Comparison of ENCODE assay signal across 18 cellular contexts in the genomic region with DNA sequence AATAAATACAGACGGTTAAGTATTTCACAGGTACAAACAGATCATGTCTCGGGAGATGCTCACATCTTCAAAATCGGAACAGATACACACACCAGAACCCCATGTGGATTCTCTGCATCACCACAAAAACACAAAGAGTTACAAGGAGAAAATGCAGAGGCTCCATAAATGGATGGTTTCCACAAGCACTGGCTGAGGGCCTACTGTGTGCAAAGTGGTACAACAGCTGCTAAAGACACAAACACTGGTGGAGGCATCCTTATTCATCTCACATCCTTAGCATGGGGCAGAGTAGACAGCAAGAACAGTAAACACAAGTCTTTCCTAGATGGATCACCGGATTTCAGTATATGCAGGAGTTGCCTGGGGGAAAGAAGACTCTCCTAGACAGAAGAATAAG.
DNase-seq lines count a peak whose midpoint lies in the region; TF ChIP-seq lines count a peak whose summit lies in the region.
"Had no signal": no experiment of that assay in that cellular context is flagged by ENCODE, and none has a peak within 500 bp of the region (broad histone marks: within the 10 kb centered on the region; RNA-seq: fewer than 3 reads in every experiment).

No MANE protein-coding gene starts in this region.

- H4K20me1 ChIP-seq in BLaER1 (peaks cover 39% of the 10 kb centered on the region), neural progenitor cell (ENCODE audit: low read depth) (no peaks in the 10 kb centered on the region)

- H3K27me3 ChIP-seq in BLaER1 (no peaks in the 10 kb centered on the region), HUES48 (ENCODE audit: control insufficient read depth, insufficient read depth, low read length) (no peaks in the 10 kb centered on the region), neural progenitor cell (no peaks in the 10 kb centered on the region)
- H3K27me3 ChIP-seq in CD8-positive, alpha-beta memory T cell (ENCODE audit: insufficient read depth, low read length, poor library complexity, severe bottlenecking) = no peaks in the 10 kb centered on the region

- no peaks in the 10 kb centered on the region for H3K79me2 ChIP-seq in neural progenitor cell (ENCODE audit: low read depth)

- peak overlapping the region; percentile 42; the same call in 1 of the 2 replicates for H3K4me2 ChIP-seq in BLaER1
- H3K4me2 ChIP-seq in neural progenitor cell = no peak overlapping the region

- H3K27ac ChIP-seq in BLaER1 = no peak overlapping the region
- peak overlapping the region; percentile 58 for H3K27ac ChIP-seq in HUES48 (ENCODE audit: low read depth, low read length)
- H3K27ac ChIP-seq in neural progenitor cell = no peak overlapping the region
- H3K27ac ChIP-seq in CD8-positive, alpha-beta memory T cell (ENCODE audit: low read depth, low read length) = no peak overlapping the region
- H3K27ac ChIP-seq: C4-2B had no signal

- H3K36me3 Mint-ChIP-seq in dendritic cell treated with granulocyte-macrophage colony-stimulating factor and Interleukin-4, amounts not matched to agents 40 ng/mL and 50 ng/mL, for 4 days (ENCODE audit: low read depth) = peaks cover 17% of the 10 kb centered on the region
- H3K36me3 Mint-ChIP-seq in neural progenitor cell = no peaks in the 10 kb centered on the region
- H3K36me3 Mint-ChIP-seq in MCF 10A (ENCODE audit: insufficient read depth, unreplicated experiment) = peaks cover 7% of the 10 kb centered on the region
- H3K36me3 Mint-ChIP-seq in CD8-positive, alpha-beta memory T cell = peaks cover 8 to 14% (median 10%) of the 10 kb centered on the region in 3 donors

- CTCF ChIA-PET in MCF 10A (lab: Yijun Ruan, JAX) = no interaction called here
- CTCF ChIA-PET in CD8-positive, alpha-beta memory T cell (lab: Charles Lee) = interaction anchor here (0.5 kb wide), 1 partner anchor 24 kb away, joined by 3 read pairs; no protein-coding TSS in a partner anchor

- peak overlapping the region; percentile 45 for H3K27ac Mint-ChIP-seq in dendritic cell treated with granulocyte-macrophage colony-stimulating factor and Interleukin-4, amounts not matched to agents 40 ng/mL and 50 ng/mL, for 4 days
- H3K27ac Mint-ChIP-seq in neural progenitor cell (peak overlapping the region; percentile 22), MCF 10A (ENCODE audit: low read depth, unreplicated experiment) (no peak overlapping the region)
- H3K27ac Mint-ChIP-seq in CD8-positive, alpha-beta memory T cell = no peak overlapping the region
- H3K27ac Mint-ChIP-seq: CD4-positive, alpha-beta memory T cell; HFFc6 had no signal

- no peaks in the 10 kb centered on the region for H3K27me3 Mint-ChIP-seq in dendritic cell treated with granulocyte-macrophage colony-stimulating factor and Interleukin-4, amounts not matched to agents 40 ng/mL and 50 ng/mL, for 4 days
- H3K27me3 Mint-ChIP-seq in neural progenitor cell (ENCODE audit: insufficient read depth, low read depth) (peaks cover 2% of the 10 kb centered on the region), MCF 10A (ENCODE audit: insufficient read depth, unreplicated experiment) (no peaks in the 10 kb centered on the region)
- no peaks in the 10 kb centered on the region for H3K27me3 Mint-ChIP-seq in CD8-positive, alpha-beta memory T cell
- H3K27me3 Mint-ChIP-seq: CD4-positive, alpha-beta memory T cell; IgD-negative memory B cell had no signal

- intact Hi-C loops in dendritic cell treated with granulocyte-macrophage colony-stimulating factor and Interleukin-4, amounts not matched to agents 40 ng/mL and 50 ng/mL, for 4 days (cut with micrococcal nuclease) = no loop called here
- intact Hi-C loops in MCF 10A (cut with micrococcal nuclease) = no loop called here

- peaks cover 32% of the 10 kb centered on the region for H3K4me1 ChIP-seq in BLaER1
- peaks cover 33% of the 10 kb centered on the region for H3K4me1 ChIP-seq in HUES48 (ENCODE audit: control insufficient read depth, insufficient read depth, low read length)
- H3K4me1 ChIP-seq in neural progenitor cell = peaks cover 24% of the 10 kb centered on the region
- H3K4me1 ChIP-seq in CD8-positive, alpha-beta memory T cell (ENCODE audit: insufficient read depth, low read length) = no peaks in the 10 kb centered on the region

- no peak overlapping the region for H3K4me3 Mint-ChIP-seq in dendritic cell treated with granulocyte-macrophage colony-stimulating factor and Interleukin-4, amounts not matched to agents 40 ng/mL and 50 ng/mL, for 4 days
- no peak overlapping the region for H3K4me3 Mint-ChIP-seq in neural progenitor cell
- H3K4me3 Mint-ChIP-seq in MCF 10A (ENCODE audit: unreplicated experiment) = no peak overlapping the region
- H3K4me3 Mint-ChIP-seq in CD8-positive, alpha-beta memory T cell = no peak overlapping the region
- H3K4me3 Mint-ChIP-seq: CD4-positive, alpha-beta memory T cell; HFFc6; IgD-negative memory B cell had no signal

- BruUV-seq in MCF 10A (replicated peaks; lab: Mats Ljungman, UMichigan) = no TSS peak

- H3K4me3 ChIP-seq in BLaER1 (no peak overlapping the region), HUES48 (ENCODE audit: low read depth, low read length) (no peak overlapping the region), neural progenitor cell (no peak overlapping the region)
- H3K4me3 ChIP-seq in CD8-positive, alpha-beta memory T cell (ENCODE audit: low read length) = no peak overlapping the region

- H3K9me3 ChIP-seq in BLaER1 (peaks cover 5% of the 10 kb centered on the region), HUES48 (ENCODE audit: control insufficient read depth, insufficient read depth, low read length) (no peaks in the 10 kb centered on the region), neural progenitor cell (ENCODE audit: low read depth) (no peaks in the 10 kb centered on the region)
- no peaks in the 10 kb centered on the region for H3K9me3 ChIP-seq in CD8-positive, alpha-beta memory T cell (ENCODE audit: low read length)

- peaks cover 17% of the 10 kb centered on the region for H3F3A ChIP-seq in neural progenitor cell (ENCODE audit: low read depth)

- POLR2A ChIA-PET in MCF 10A (lab: Yijun Ruan, JAX) = interaction anchor here (0.6 kb wide), 1 partner anchor 830 kb away, joined by 4 read pairs; no protein-coding TSS in a partner anchor
- POLR2A ChIA-PET in CD8-positive, alpha-beta memory T cell (lab: Charles Lee) = no interaction called here

- H3K9me3 Mint-ChIP-seq in dendritic cell treated with granulocyte-macrophage colony-stimulating factor and Interleukin-4, amounts not matched to agents 40 ng/mL and 50 ng/mL, for 4 days = no peaks in the 10 kb centered on the region
- no peaks in the 10 kb centered on the region for H3K9me3 Mint-ChIP-seq in neural progenitor cell
- H3K9me3 Mint-ChIP-seq in MCF 10A (ENCODE audit: unreplicated experiment) = no peaks in the 10 kb centered on the region
- H3K9me3 Mint-ChIP-seq in CD8-positive, alpha-beta memory T cell = no peaks in the 10 kb centered on the region
- H3K9me3 Mint-ChIP-seq: HFFc6, IgD-negative memory B cell had no signal

- DNase-seq in neural progenitor cell (ENCODE audit: low spot score) (no peak), MCF 10A (ENCODE audit: unreplicated experiment) (no peak), NCI-H2081 treated with DMSO at 0.1 percent for 48 hours (lab: John Stamatoyannopoulos, UW) (no peak)
- no peak for DNase-seq in CD8-positive, alpha-beta memory T cell
- DNase-seq: ACHN; CD4-positive, alpha-beta memory T cell; COR-L47; DMS153; DMS79 treated with DMSO at 0.1 percent for 48 hours; EL; GOT3; HCEC 1CT; HFFc6 had no signal

- peaks cover 51% of the 10 kb centered on the region for H3K36me3 ChIP-seq in BLaER1
- no peaks in the 10 kb centered on the region for H3K36me3 ChIP-seq in HUES48 (ENCODE audit: control insufficient read depth, insufficient read depth, low read length)
- H3K36me3 ChIP-seq in neural progenitor cell = peaks cover 5% of the 10 kb centered on the region
- H3K36me3 ChIP-seq in CD8-positive, alpha-beta memory T cell (ENCODE audit: insufficient read depth, low read length) = peaks cover 3% of the 10 kb centered on the region

- TF ChIP-seq CTCF in neural progenitor cell (IDR thresholded peaks at IDR 0.05) (no peak), MCF 10A (IDR thresholded peaks at IDR 0.05; ENCODE audit: unreplicated experiment) (no peak)

- no peak overlapping the region for H3K9ac ChIP-seq in BLaER1
- H3K9ac ChIP-seq in HUES48 (ENCODE audit: low read depth, low read length) = no peak overlapping the region
- no peak overlapping the region for H3K9ac ChIP-seq in neural progenitor cell

- peaks cover 41% of the 10 kb centered on the region for H3K4me1 Mint-ChIP-seq in dendritic cell treated with granulocyte-macrophage colony-stimulating factor and Interleukin-4, amounts not matched to agents 40 ng/mL and 50 ng/mL, for 4 days (ENCODE audit: low read depth)
- H3K4me1 Mint-ChIP-seq in neural progenitor cell (peaks cover 33% of the 10 kb centered on the region), MCF 10A (ENCODE audit: insufficient read depth, unreplicated experiment) (no peaks in the 10 kb centered on the region)
- H3K4me1 Mint-ChIP-seq in CD8-positive, alpha-beta memory T cell = peaks cover 17 to 34% (median 25%) of the 10 kb centered on the region in 3 donors

- H2AFZ ChIP-seq in neural progenitor cell (replicated peaks) = no peak overlapping the region

Comparison
In these comparisons a context has a peak if more than half of its experiments do, and no peak if none do; other contexts are left out.
1. H3K27ac Mint-ChIP-seq: peak in dendritic cell treated with granulocyte-macrophage colony-stimulating factor and Interleukin-4, amounts not matched to agents 40 ng/mL and 50 ng/mL, for 4 days (single experiment) and neural progenitor cell (single experiment); none in MCF 10A (single experiment) and CD8-positive, alpha-beta memory T cell (0 of 8).